Comparison of ENCODE assay signal across 32 cellular contexts in the genomic region with DNA sequence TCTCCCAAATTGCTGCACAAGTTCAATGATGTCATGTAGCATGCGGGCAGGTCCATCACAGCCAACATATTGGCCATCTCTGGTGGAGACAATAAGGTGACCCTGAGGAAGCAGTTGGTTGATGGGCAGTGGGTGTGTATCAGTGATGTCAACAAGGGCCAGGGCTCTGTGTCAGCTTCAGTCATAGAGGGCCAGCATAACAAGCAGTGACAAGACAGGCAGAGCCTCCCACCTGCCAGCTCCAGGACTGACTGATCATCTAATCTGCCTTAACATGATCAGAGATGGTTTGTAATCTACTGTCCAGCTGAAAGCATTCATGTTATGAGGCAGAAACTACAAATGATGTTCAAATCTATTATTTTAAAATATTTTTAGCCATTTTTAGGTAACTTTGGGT.
"Had no signal": no experiment of that assay in that cellular context is flagged by ENCODE, and none has a peak within 500 bp of the region (broad histone marks: within the 10 kb centered on the region; RNA-seq: fewer than 3 reads in every experiment).

No MANE protein-coding gene starts in this region.

- H3K4me1 ChIP-seq: Peyer's patch had no signal

- H3K27ac ChIP-seq: KMS-11, Peyer's patch, WERI-Rb-1 had no signal

- H3K4me3 Mint-ChIP-seq: activated CD4-positive, alpha-beta T cell treated with anti-CD3 and anti-CD28 coated beads, Interleukin-2, amount 10 ng/mL, durations not matched to agents 7 days and 5 days; activated CD8-positive, alpha-beta T cell treated with anti-CD3 and anti-CD28 coated beads, Interleukin-2, amount 10 ng/mL, durations not matched to agents 7 days and 5 days; activated naive CD4-positive, alpha-beta T cell treated with anti-CD3 and anti-CD28 coated beads, Interleukin-2, amount 10 ng/mL, durations not matched to agents 7 days and 5 days; activated naive CD8-positive, alpha-beta T cell; activated naive CD8-positive, alpha-beta T cell treated with anti-CD3 and anti-CD28 coated beads, Interleukin-2, amount 50 U/mL, for 24 hours; T-cell; T-helper 17 cell had no signal

- DNase-seq: activated CD4-positive, alpha-beta T cell treated with anti-CD3 and anti-CD28 coated beads for 1 hour; activated CD4-positive, alpha-beta T cell treated with anti-CD3 and anti-CD28 coated beads, Interleukin-2, amount 10 ng/mL, durations not matched to agents 7 days and 5 days; activated CD4-positive, alpha-beta T cell treated with anti-CD3 and anti-CD28 coated beads, Interleukin-2, amount 50 U/mL, for 48 hours; activated CD4-positive, CD25-positive, alpha-beta regulatory T cell; activated CD8-positive, alpha-beta T cell treated with anti-CD3 and anti-CD28 coated beads, Interleukin-2, amount 10 ng/mL, durations not matched to agents 7 days and 5 days; activated effector memory CD4-positive, alpha-beta T cell treated with Interleukin-2 at 50 U/mL for 16 hours; activated naive CD4-positive, alpha-beta T cell treated with anti-CD3 and anti-CD28 coated beads, Interleukin-2, amount 10 ng/mL, durations not matched to agents 7 days and 5 days; activated naive CD8-positive, alpha-beta T cell treated with anti-CD3 and anti-CD28 coated beads, Interleukin-2, amount 50 U/mL, for 24 hours; activated T-cell treated with anti-CD3 and anti-CD28 coated beads, Interleukin-2, amount 50 U/mL, for 48 hours; aorta; brain microvascular endothelial cell; MM.1S; MV-4-11; NCI-H1092; NCI-H1436 treated with DMSO at 0.1 percent for 48 hours; NCI-H1694 treated with DMSO at 0.1 percent for 48 hours; NCI-H2029; NCI-H345; NCI-H524 treated with DMSO at 0.1 percent for 48 hours; NCI-H748 treated with DMSO at 0.1 percent for 48 hours; NK-92 treated with Interleukin-12 subunit alpha and Interleukin-12 subunit beta, amount 100 ng/mL, for 24 hours; PC-3; Peyer's patch; RPMI8226; SIG-M5; T-cell; T-helper 17 cell; WERI-Rb-1 had no signal

- ATAC-seq: activated CD8-positive, alpha-beta T cell treated with anti-CD3 and anti-CD28 coated beads, Interleukin-2, amount 10 ng/mL, durations not matched to agents 7 days and 5 days; activated naive CD8-positive, alpha-beta T cell treated with anti-CD3 and anti-CD28 coated beads, Interleukin-2, amount 50 U/mL, for 24 hours; PC-3; Right ventricle myocardium inferior; SK-N-SH treated with all-trans-retinoic acid at 6 μM for 48 hours; T-cell; T-helper 17 cell had no signal

- H3K9me3 Mint-ChIP-seq: activated naive CD8-positive, alpha-beta T cell treated with anti-CD3 and anti-CD28 coated beads, Interleukin-2, amount 50 U/mL, for 24 hours; T-cell had no signal

- H3K36me3 ChIP-seq: WERI-Rb-1 had no signal

- H3K27me3 ChIP-seq: brain microvascular endothelial cell, Peyer's patch had no signal

- H3K27ac Mint-ChIP-seq: activated CD4-positive, alpha-beta T cell treated with anti-CD3 and anti-CD28 coated beads, Interleukin-2, amount 10 ng/mL, durations not matched to agents 7 days and 5 days; activated CD8-positive, alpha-beta T cell treated with anti-CD3 and anti-CD28 coated beads, Interleukin-2, amount 10 ng/mL, durations not matched to agents 7 days and 5 days; activated naive CD4-positive, alpha-beta T cell treated with anti-CD3 and anti-CD28 coated beads, Interleukin-2, amount 10 ng/mL, durations not matched to agents 7 days and 5 days; activated naive CD8-positive, alpha-beta T cell; activated naive CD8-positive, alpha-beta T cell treated with anti-CD3 and anti-CD28 coated beads, Interleukin-2, amount 50 U/mL, for 24 hours; T-cell had no signal

- H3K27me3 Mint-ChIP-seq: activated CD4-positive, alpha-beta T cell treated with anti-CD3 and anti-CD28 coated beads, Interleukin-2, amount 10 ng/mL, durations not matched to agents 7 days and 5 days; activated naive CD4-positive, alpha-beta T cell treated with anti-CD3 and anti-CD28 coated beads, Interleukin-2, amount 10 ng/mL, durations not matched to agents 7 days and 5 days; activated naive CD8-positive, alpha-beta T cell; activated naive CD8-positive, alpha-beta T cell treated with anti-CD3 and anti-CD28 coated beads, Interleukin-2, amount 50 U/mL, for 24 hours; T-cell; T-helper 17 cell had no signal

- H3K4me3 ChIP-seq: Peyer's patch had no signal
